In genomic region chr10:102452672-102453340, GRCh38 we compare ENCODE assay signal across 8 cellular contexts. TPM values are rescaled to one million over a fixed set of nuclear protein-coding genes. Genes with fewer than 3 reads are reported as not detected.
A peak's percentile ranks its signal among the peaks of the same experiment; 100 is the strongest.
DNase-seq lines count a peak whose midpoint lies in the region; ATAC-seq and TF ChIP-seq lines count a peak whose summit lies in the region.

No MANE protein-coding gene starts in this region.

- no peaks in the 10 kb centered on the region for H3K9me3 Mint-ChIP-seq in activated T-cell treated with anti-CD3 and anti-CD28 coated beads, Interleukin-2, amount 50 U/mL, for 4 hours

- H3K4me2 ChIP-seq in Loucy (ENCODE audit: low read depth, low read length, poor library complexity, severe bottlenecking), result peak overlapping the region; percentile 19

- peaks cover 12% of the 10 kb centered on the region for H4K20me1 ChIP-seq in Loucy (ENCODE audit: insufficient read depth, low read length, poor library complexity, severe bottlenecking)

- CTCF ChIA-PET in A673 (lab: Charles Lee), result no interaction called here

- no TSS peak for BruUV-seq in A673 (replicated peaks; lab: Mats Ljungman, UMichigan)

- POLR2A ChIA-PET in A673 (lab: Charles Lee; ENCODE audit: low non-redundant PET), result no interaction called here

- no peak overlapping the region for H3K9ac ChIP-seq in Loucy (ENCODE audit: low read depth, low read length, poor library complexity, severe bottlenecking)

- no peaks in the 10 kb centered on the region for H3K27me3 Mint-ChIP-seq in activated T-cell treated with anti-CD3 and anti-CD28 coated beads, Interleukin-2, amount 50 U/mL, for 4 hours (ENCODE audit: low read depth)

- no peak overlapping the region for H3K4me3 ChIP-seq in A673 (ENCODE audit: low read depth, low read length, poor library complexity, severe bottlenecking)
- peak overlapping the region; percentile 10 for H3K4me3 ChIP-seq in Loucy (ENCODE audit: low read length, poor library complexity, severe bottlenecking)

- H3K36me3 ChIP-seq in A673 (ENCODE audit: insufficient read depth, low read length, poor library complexity, severe bottlenecking) (peaks cover 15% of the 10 kb centered on the region), Loucy (ENCODE audit: insufficient read depth, low read length) (no peaks in the 10 kb centered on the region; the same call in 1 of the 2 replicates)

- TF ChIP-seq CTCF in A673 (conservative IDR thresholded peaks at IDR 0.05; ENCODE audit: low read depth, low read length) (no peak), Loucy (conservative IDR thresholded peaks at IDR 0.05; ENCODE audit: low read length) (no peak), foreskin keratinocyte (conservative IDR thresholded peaks at IDR 0.05) (no peak)

- no peaks in the 10 kb centered on the region for H3K27me3 ChIP-seq in A673 (replicated peaks; ENCODE audit: insufficient read depth, low read depth, low read length, poor library complexity)
- no peaks in the 10 kb centered on the region for H3K27me3 ChIP-seq in Loucy (ENCODE audit: insufficient read depth, low read length, poor library complexity, severe bottlenecking)
- H3K27me3 ChIP-seq in foreskin keratinocyte, result no peaks in the 10 kb centered on the region

- H3F3A ChIP-seq in Loucy (ENCODE audit: low read depth), result no peaks in the 10 kb centered on the region

- peak overlapping the region; percentile 64 for H3K4me3 Mint-ChIP-seq in activated T-cell treated with anti-CD3 and anti-CD28 coated beads, Interleukin-2, amount 50 U/mL, for 4 hours

- intact Hi-C loops in A673 (cut with micrococcal nuclease; ENCODE audit: unreplicated experiment), result no loop called here

- no peak overlapping the region for H2AFZ ChIP-seq in Loucy (ENCODE audit: low read length)

- H3K27ac ChIP-seq in A673 (ENCODE audit: low read depth, low read length, poor library complexity, severe bottlenecking) (no peak overlapping the region), foreskin keratinocyte (no peak overlapping the region)

- DNase-seq in A673 (ENCODE audit: low spot score) (peak; percentile 53), foreskin keratinocyte (no peak), iPS-NIHi7 (ENCODE audit: extremely low spot score) (no peak), NCI-H2107 treated with DMSO at 0.1 percent for 48 hours (lab: John Stamatoyannopoulos, UW; ENCODE audit: unreplicated experiment) (no peak)
- DNase-seq in activated T-cell treated with anti-CD3 and anti-CD28 coated beads, Interleukin-2, amount 50 U/mL, for 4 hours, result peak; percentile 46
- peak; percentile 43 for DNase-seq in stimulated activated CD4-positive, alpha-beta T cell treated with anti-CD3 and anti-CD28 coated beads, Interleukin-12 subunit alpha, Interleukin-12 subunit beta, amount 100 ng/mL, for 4 hours

- H3K9me3 ChIP-seq in A673 (ENCODE audit: low read depth, low read length, poor library complexity, severe bottlenecking) (no peaks in the 10 kb centered on the region), Loucy (ENCODE audit: insufficient read depth, low read depth, low read length) (no peaks in the 10 kb centered on the region)

- H3K4me1 Mint-ChIP-seq in activated T-cell treated with anti-CD3 and anti-CD28 coated beads, Interleukin-2, amount 50 U/mL, for 4 hours (ENCODE audit: low read depth), result peaks cover 26% of the 10 kb centered on the region

- H3K36me3 Mint-ChIP-seq in activated T-cell treated with anti-CD3 and anti-CD28 coated beads, Interleukin-2, amount 50 U/mL, for 4 hours (ENCODE audit: insufficient read depth), result peaks cover 15% of the 10 kb centered on the region

- ATAC-seq in activated T-cell treated with anti-CD3 and anti-CD28 coated beads, Interleukin-2, amount 50 U/mL, for 4 hours, result peak; percentile 28 to 37
- ATAC-seq in foreskin keratinocyte (peak; percentile 27), HG02970 (IDR thresholded peaks at IDR 0.05; ENCODE audit: low FRiP score, unreplicated experiment) (no peak)

- peaks cover 6% of the 10 kb centered on the region for H3K4me1 ChIP-seq in A673 (ENCODE audit: insufficient read depth, low read length, poor library complexity, severe bottlenecking)
- H3K4me1 ChIP-seq in Loucy (ENCODE audit: insufficient read depth, low read length, poor library complexity, severe bottlenecking), result peaks cover 24% of the 10 kb centered on the region
- no peaks in the 10 kb centered on the region for H3K4me1 ChIP-seq in foreskin keratinocyte

- H3K79me2 ChIP-seq in Loucy (ENCODE audit: insufficient read depth, low read length), result peaks cover 32% of the 10 kb centered on the region

- H3K9me2 ChIP-seq in Loucy (replicated peaks; ENCODE audit: low read depth, low read length), result no peaks in the 10 kb centered on the region

RNA-seq across cellular contexts. Expression of gene C10orf95, which starts 1.5 kb away (rescaled TPM):
- total RNA-seq in A673 (2021), result 0.42 TPM in 1 of 2 replicates, not detected in the other
- total RNA-seq in activated T-cell treated with anti-CD3 and anti-CD28 coated beads, Interleukin-2, amount 50 U/mL, for 4 hours, result under 1 TPM; 0.27 to 0.96 (median 0.45) TPM
- total RNA-seq in foreskin keratinocyte, result 0.48 and 0.49 TPM in 2 replicates
- 0.67 and 0.78 TPM in 2 replicates for polyA plus RNA-seq in foreskin keratinocyte

RNA-seq across cellular contexts. Expression of gene CUEDC2, which starts 20.4 kb away (rescaled TPM):
- total RNA-seq in A673 (2021), result 63.7 and 72.1 TPM in 2 replicates
- total RNA-seq in activated T-cell treated with anti-CD3 and anti-CD28 coated beads, Interleukin-2, amount 50 U/mL, for 4 hours, result 10 to 100 TPM; 44.3 to 50.6 (median 45.3) TPM
- total RNA-seq in foreskin keratinocyte, result 55.1 and 61.7 TPM in 2 replicates
- polyA plus RNA-seq in foreskin keratinocyte, result 106 and 109 TPM in 2 replicates

RNA-seq across cellular contexts. Expression of gene FBXL15, which starts 32.2 kb away (rescaled TPM):
- total RNA-seq in A673 (2021) (8.9 and 11.6 TPM in 2 replicates), foreskin keratinocyte (5.5 and 5.9 TPM in 2 replicates)
- total RNA-seq in activated T-cell treated with anti-CD3 and anti-CD28 coated beads, Interleukin-2, amount 50 U/mL, for 4 hours, result 10 to 100 TPM; 16.5 to 17.7 (median 16.6) TPM
- 7.6 and 8.5 TPM in 2 replicates for polyA plus RNA-seq in foreskin keratinocyte

RNA-seq across cellular contexts. Expression of gene PSD, which starts 34.2 kb away (rescaled TPM):
- total RNA-seq in A673 (2021), result 5.8 and 7.3 TPM in 2 replicates
- 1 to 10 TPM; 2.3 to 4.6 (median 3.7) TPM for total RNA-seq in activated T-cell treated with anti-CD3 and anti-CD28 coated beads, Interleukin-2, amount 50 U/mL, for 4 hours
- total RNA-seq in foreskin keratinocyte, result 0.14 and 0.24 TPM in 2 replicates
- polyA plus RNA-seq in foreskin keratinocyte, result 0.09 and 0.15 TPM in 2 replicates

RNA-seq across cellular contexts. Expression of gene ACTR1A, which starts 49.7 kb away (rescaled TPM):
- 128 and 130 TPM in 2 replicates for total RNA-seq in A673 (2021)
- total RNA-seq in activated T-cell treated with anti-CD3 and anti-CD28 coated beads, Interleukin-2, amount 50 U/mL, for 4 hours, result 10 to 100 TPM; 65.2 to 69.8 (median 67.1) TPM
- total RNA-seq in foreskin keratinocyte, result 132 and 133 TPM in 2 replicates
- polyA plus RNA-seq in foreskin keratinocyte, result 114 and 119 TPM in 2 replicates

Comparison
In these comparisons a context has a peak if more than half of its experiments do, and no peak if none do; other contexts are left out.
1. DNase-seq: peak in A673 (single experiment), activated T-cell treated with anti-CD3 and anti-CD28 coated beads, Interleukin-2, amount 50 U/mL, for 4 hours (single experiment) and stimulated activated CD4-positive, alpha-beta T cell treated with anti-CD3 and anti-CD28 coated beads, Interleukin-12 subunit alpha, Interleukin-12 subunit beta, amount 100 ng/mL, for 4 hours (single experiment); none in foreskin keratinocyte (0 of 2), iPS-NIHi7 (single experiment) and NCI-H2107 treated with DMSO at 0.1 percent for 48 hours (single experiment).